ENCODE assay signal across 12 cellular contexts in genomic region chr22:46501701-46502100, GRCh38. TPM values are rescaled to one million over a fixed set of nuclear protein-coding genes. Genes with fewer than 3 reads are reported as not detected.
DNase-seq lines count a peak whose midpoint lies in the region; ATAC-seq and TF ChIP-seq lines count a peak whose summit lies in the region.
"Had no signal": no experiment of that assay in that cellular context is flagged by ENCODE, and none has a peak within 500 bp of the region (broad histone marks: within the 10 kb centered on the region; RNA-seq: fewer than 3 reads in every experiment).

No MANE protein-coding gene starts in this region.

- H3K36me3 ChIP-seq in BLaER1 (no peaks in the 10 kb centered on the region), endodermal cell (ENCODE audit: control insufficient read depth, insufficient read depth, low read length) (no peaks in the 10 kb centered on the region), neural cell (ENCODE audit: insufficient read depth, low read length) (no peaks in the 10 kb centered on the region), suprapubic skin (no peaks in the 10 kb centered on the region)

- peaks cover 1% of the 10 kb centered on the region for H3K36me3 Mint-ChIP-seq in endodermal cell (ENCODE audit: low read depth)
- no peaks in the 10 kb centered on the region for H3K36me3 Mint-ChIP-seq in T-cell
- H3K36me3 Mint-ChIP-seq: memory B cell had no signal

- no peak overlapping the region for H2AFZ ChIP-seq in neural cell (ENCODE audit: low read depth, low read length)

- H3K9me3 ChIP-seq in BLaER1 (no peaks in the 10 kb centered on the region), endodermal cell (ENCODE audit: control insufficient read depth, low read length) (no peaks in the 10 kb centered on the region), neural cell (ENCODE audit: low read length) (no peaks in the 10 kb centered on the region), suprapubic skin (no peaks in the 10 kb centered on the region)

- ATAC-seq in T-cell (replicated peaks in 1 of 4): no peak
- ATAC-seq: K562 had no signal

- H3F3A ChIP-seq in neural cell (ENCODE audit: insufficient read depth, low read length, poor library complexity, severe bottlenecking): no peaks in the 10 kb centered on the region

- H3K27me3 Mint-ChIP-seq in endodermal cell (ENCODE audit: insufficient read depth) (no peaks in the 10 kb centered on the region), T-cell (peaks cover 14 to 37% of the 10 kb centered on the region in 2 donors)

- no peak overlapping the region for H3K4me3 Mint-ChIP-seq in endodermal cell
- H3K4me3 Mint-ChIP-seq in T-cell: no peak overlapping the region
- H3K4me3 Mint-ChIP-seq: memory B cell had no signal

- H3K79me2 ChIP-seq in neural cell (replicated peaks; ENCODE audit: insufficient read depth, low read length): no peaks in the 10 kb centered on the region

- TF ChIP-seq RAD21 in neural cell (conservative IDR thresholded peaks at IDR 0.05): no peak

- whole genome bisulfite sequencing in endodermal cell (ENCODE audit: insufficient coverage in 1 of 2, insufficient read length in 1 of 2), 2 experiments: 73 to 99% methylated on average over 3 of the region's 3 CpGs
- 46% methylated on average over 3 of the region's 3 CpGs for WGBS in suprapubic skin

- no peak for TF ChIP-seq EP300 in neural cell (conservative IDR thresholded peaks at IDR 0.05; ENCODE audit: poor library complexity, severe bottlenecking)
- TF ChIP-seq EP300 in suprapubic skin (IDR thresholded peaks at IDR 0.05): no peak

- H4K20me1 ChIP-seq in BLaER1 (no peaks in the 10 kb centered on the region), neural cell (ENCODE audit: insufficient read depth) (no peaks in the 10 kb centered on the region)

- no peak overlapping the region for H3K9ac ChIP-seq in BLaER1
- no peak overlapping the region for H3K9ac ChIP-seq in endodermal cell (ENCODE audit: extremely low read depth, low read length, poor library complexity, severe bottlenecking)
- no peak overlapping the region for H3K9ac ChIP-seq in neural cell (ENCODE audit: low read length)

- no peaks in the 10 kb centered on the region for H3K9me2 ChIP-seq in neural cell (ENCODE audit: insufficient read depth, low read length)

- TF ChIP-seq CTCF in endodermal cell (conservative IDR thresholded peaks at IDR 0.05) (no peak), neural cell (IDR thresholded peaks at IDR 0.05; ENCODE audit: poor library complexity, severe bottlenecking) (no peak), GM10248 (IDR thresholded peaks at IDR 0.05; ENCODE audit: control extremely low read depth, extremely low read depth, low read depth, missing control alignments) (no peak), suprapubic skin (IDR thresholded peaks at IDR 0.05) (no peak)

- H3K4me1 Mint-ChIP-seq in endodermal cell: peaks cover 28% of the 10 kb centered on the region
- peaks cover 11 to 19% (median 15%) of the 10 kb centered on the region in 3 donors for H3K4me1 Mint-ChIP-seq in T-cell

- no peak overlapping the region for H3K27ac ChIP-seq in BLaER1
- H3K27ac ChIP-seq in endodermal cell (ENCODE audit: low read depth, low read length): peak overlapping the region; percentile 53
- H3K27ac ChIP-seq in neural cell (ENCODE audit: low read length): peak overlapping the region; percentile 98
- H3K27ac ChIP-seq in suprapubic skin: no peak overlapping the region

- peaks cover 94% of the 10 kb centered on the region for H3K4me1 ChIP-seq in BLaER1
- peaks cover 7% of the 10 kb centered on the region for H3K4me1 ChIP-seq in endodermal cell (ENCODE audit: control insufficient read depth, insufficient read depth, low read length)
- peaks cover 9% of the 10 kb centered on the region for H3K4me1 ChIP-seq in suprapubic skin

- H3K27ac Mint-ChIP-seq in endodermal cell (no peak overlapping the region), T-cell (no peak overlapping the region)
- H3K27ac Mint-ChIP-seq: memory B cell had no signal

- no peak overlapping the region for H3K4me3 ChIP-seq in BLaER1
- no peak overlapping the region for H3K4me3 ChIP-seq in endodermal cell (ENCODE audit: low read length)
- no peak overlapping the region for H3K4me3 ChIP-seq in neural cell (ENCODE audit: low read length)
- H3K4me3 ChIP-seq in suprapubic skin: no peak overlapping the region
- H3K4me3 ChIP-seq: K562 had no signal

- DNase-seq in NCI-H69 (lab: John Stamatoyannopoulos, UW) (peak; percentile 15), endodermal cell (no peak), T-cell (no peak), DMS79 (lab: John Stamatoyannopoulos, UW) (no peak), GM10248 (ENCODE audit: extremely low spot score) (no peak), suprapubic skin (ENCODE audit: low spot score in 2 of 2) (no peak)
- DNase-seq: anterior cingulate cortex, glutamatergic neuron had no signal

- H3K4me2 ChIP-seq in BLaER1 (peak overlapping the region; percentile 82), neural cell (ENCODE audit: low read length) (no peak overlapping the region)

- CTCF ChIA-PET in T-cell (lab: Charles Lee): no interaction called here
- CTCF ChIA-PET in GM10248 (lab: Yijun Ruan, JAX): no interaction called here

- H3K9me3 Mint-ChIP-seq in endodermal cell (peaks cover 3% of the 10 kb centered on the region), T-cell (no peaks in the 10 kb centered on the region)
- H3K9me3 Mint-ChIP-seq: memory B cell had no signal

- TF ChIP-seq POLR2A in suprapubic skin (IDR thresholded peaks at IDR 0.05): no peak

- no peaks in the 10 kb centered on the region for H3K27me3 ChIP-seq in BLaER1
- no peaks in the 10 kb centered on the region for H3K27me3 ChIP-seq in endodermal cell (ENCODE audit: control insufficient read depth, insufficient read depth, low read length, poor library complexity, severe bottlenecking)
- H3K27me3 ChIP-seq in neural cell (ENCODE audit: insufficient read depth, low read depth, low read length): no peaks in the 10 kb centered on the region
- H3K27me3 ChIP-seq in suprapubic skin: peaks cover 2% of the 10 kb centered on the region

- POLR2A ChIA-PET in T-cell (lab: Charles Lee): no interaction called here
- POLR2A ChIA-PET in GM10248 (lab: Yijun Ruan, JAX): no interaction called here

TF ChIP-seq in neural cell, 6 proteins besides CTCF, POLR2A, EP300 and RAD21:
- peak; percentile 64 for TF ChIP-seq REST (IDR thresholded peaks at IDR 0.05; ENCODE audit: borderline replicate concordance)
- TF ChIP-seq SMC3 (conservative IDR thresholded peaks at IDR 0.05; ENCODE audit: poor library complexity): no peak

RNA-seq across cellular contexts. Expression of gene CELSR1, which starts 35.7 kb away (rescaled TPM):
- total RNA-seq in endodermal cell (10 to 100 TPM; 24.4 to 34.1 TPM), T-cell (1 to 10 TPM; 1.1 to 2.7 (median 1.6) TPM), suprapubic skin (100 to 1,000 TPM in 1 of 4 donors, 10 to 100 TPM in 3; 75.6 to 102 (median 77.5) TPM)
- polyA plus RNA-seq in endodermal cell (2013, experiment 1 of 2): 27.1 TPM
- 27.1 TPM for polyA plus RNA-seq in endodermal cell (2013, experiment 2 of 2)
- 0.04 and 0.14 TPM in 2 replicates for polyA plus RNA-seq in neural cell
- polyA minus RNA-seq in neural cell: 0.46 and 0.49 TPM in 2 replicates

Comparison
In these comparisons a context has a peak if more than half of its experiments do, and no peak if none do; other contexts are left out.
1. H3K27ac ChIP-seq: peak in endodermal cell (single experiment) and neural cell (single experiment); none in BLaER1 (single experiment) and suprapubic skin (single experiment).
2. RNA of gene CELSR1, which starts 35.7 kb away (total RNA-seq): 75.6 to 102 TPM in suprapubic skin and 24.4 to 34.1 TPM in endodermal cell; 1.1 to 2.7 TPM in T-cell; every median in the first group is over 4 times any median in the second.